5 cellular contexts compared by ENCODE assay signal in the genomic region with DNA sequence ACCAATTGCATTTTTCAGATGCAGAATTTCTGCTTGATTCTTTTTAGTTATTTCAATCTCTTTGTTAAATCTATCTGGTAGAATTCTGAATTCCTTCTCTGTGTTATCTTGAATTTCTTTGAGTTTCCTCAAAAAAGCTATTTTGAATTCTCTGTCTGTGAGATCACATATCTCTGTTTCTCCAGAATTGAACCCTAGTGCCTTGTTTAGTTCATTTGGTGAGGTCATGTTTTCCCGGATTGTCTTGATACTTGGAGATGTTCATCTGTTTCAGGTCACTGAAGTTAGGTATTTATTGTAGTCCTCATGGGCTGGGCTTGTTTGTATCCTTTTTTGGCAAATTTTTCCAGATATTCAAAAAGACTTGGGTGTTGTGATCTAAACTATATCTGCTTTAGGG.
"Had no signal": no experiment of that assay in that cellular context is flagged by ENCODE, and none has a peak within 500 bp of the region (broad histone marks: within the 10 kb centered on the region; RNA-seq: fewer than 3 reads in every experiment).

No MANE protein-coding gene starts in this region.

- H3K4me3 ChIP-seq: K562 had no signal

- DNase-seq: IMR-90, KBM-7, KG1 had no signal

- H3K27ac ChIP-seq: HL-60 had no signal
